Comparison of ENCODE assay signal across 15 cellular contexts in genomic region chr3:52402101-52402521, GRCh38. TPM values are rescaled to one million over a fixed set of nuclear protein-coding genes. Genes with fewer than 3 reads are reported as not detected.
"Had no signal": no experiment of that assay in that cellular context is flagged by ENCODE, and none has a peak within 500 bp of the region (broad histone marks: within the 10 kb centered on the region; RNA-seq: fewer than 3 reads in every experiment).

No MANE protein-coding gene starts in this region.

- DNase-seq: activated CD4-positive, alpha-beta memory T cell treated with anti-CD3 and anti-CD28 coated beads for 36 hours; amygdala; brain microvascular endothelial cell; cerebellar nuclear complex; endodermal cell; erythroblast; hippocampal formation; mammary epithelial cell; stimulated activated CD4-positive, alpha-beta T cell treated with anti-CD3 and anti-CD28 coated beads, Interleukin-2, amount 100 ng/mL, for 48 hours; stimulated activated naive CD8-positive, alpha-beta T cell treated with anti-CD3 and anti-CD28 coated beads, Interleukin-15, Interleukin-2, amounts not matched to agents 100 U/mL and 50 U/mL, for 24 hours had no signal

- H3K9me3 Mint-ChIP-seq: activated CD4-positive, alpha-beta memory T cell treated with anti-CD3 and anti-CD28 coated beads for 36 hours; activated naive CD4-positive, alpha-beta T cell treated with anti-CD3 and anti-CD28 coated beads, Interleukin-2, amount 50 U/mL, for 24 hours; activated T-helper 2 cell treated with anti-CD3 and anti-CD28 coated beads, Interferon-gamma antibody, Interleukin-2, Interleukin-4, amounts not matched to agents 10 μg/mL and 5 μg/mL and 100 μg/mL, durations not matched to agents 14 hours and 24 hours and 36 hours; endodermal cell; naive thymus-derived CD8-positive, alpha-beta T cell had no signal

- H3K27ac ChIP-seq: brain microvascular endothelial cell, sigmoid colon had no signal

- H3K27me3 Mint-ChIP-seq: activated CD4-positive, alpha-beta memory T cell treated with anti-CD3 and anti-CD28 coated beads for 36 hours; activated naive CD4-positive, alpha-beta T cell treated with anti-CD3 and anti-CD28 coated beads, Interleukin-2, amount 50 U/mL, for 24 hours; naive thymus-derived CD8-positive, alpha-beta T cell; progenitor cell of endocrine pancreas had no signal

- H3K4me3 ChIP-seq: sigmoid colon had no signal

- H3K9me3 ChIP-seq: sigmoid colon had no signal

- ATAC-seq: stimulated activated naive CD8-positive, alpha-beta T cell treated with anti-CD3 and anti-CD28 coated beads, Interleukin-15, Interleukin-2, amounts not matched to agents 100 U/mL and 50 U/mL, for 24 hours had no signal

- H3K4me3 Mint-ChIP-seq: activated CD4-positive, alpha-beta memory T cell treated with anti-CD3 and anti-CD28 coated beads for 36 hours; activated naive CD4-positive, alpha-beta T cell treated with anti-CD3 and anti-CD28 coated beads, Interleukin-2, amount 50 U/mL, for 24 hours; endodermal cell; naive thymus-derived CD8-positive, alpha-beta T cell had no signal

- H3K27me3 ChIP-seq: brain microvascular endothelial cell, sigmoid colon had no signal

- H3K27ac Mint-ChIP-seq: activated CD4-positive, alpha-beta memory T cell treated with anti-CD3 and anti-CD28 coated beads for 36 hours; activated naive CD4-positive, alpha-beta T cell treated with anti-CD3 and anti-CD28 coated beads, Interleukin-2, amount 50 U/mL, for 24 hours; activated T-helper 2 cell treated with anti-CD3 and anti-CD28 coated beads, Interferon-gamma antibody, Interleukin-2, Interleukin-4, amounts not matched to agents 10 μg/mL and 5 μg/mL and 100 μg/mL, durations not matched to agents 14 hours and 24 hours and 36 hours; endodermal cell; progenitor cell of endocrine pancreas had no signal

- H3K4me1 Mint-ChIP-seq: activated naive CD4-positive, alpha-beta T cell treated with anti-CD3 and anti-CD28 coated beads, Interleukin-2, amount 50 U/mL, for 24 hours had no signal

RNA-seq across cellular contexts. Expression of gene SEMA3G, which starts 42.8 kb away (rescaled TPM):
- total RNA-seq: naive thymus-derived CD8-positive, alpha-beta T cell had no signal
- polyA plus RNA-seq: naive thymus-derived CD8-positive, alpha-beta T cell had no signal
